Comparison of ENCODE assay signal across 12 cellular contexts in genomic region chr18:31064130-31064529, GRCh38. TPM values are rescaled to one million over a fixed set of nuclear protein-coding genes. Genes with fewer than 3 reads are reported as not detected.
DNase-seq lines count a peak whose midpoint lies in the region; ATAC-seq, FAIRE-seq and TF ChIP-seq lines count a peak whose summit lies in the region.
"Had no signal": no experiment of that assay in that cellular context is flagged by ENCODE, and none has a peak within 500 bp of the region (broad histone marks: within the 10 kb centered on the region; RNA-seq: fewer than 3 reads in every experiment).

No MANE protein-coding gene starts in this region.

- no peak overlapping the region for H3K9ac ChIP-seq in Karpas-422 (ENCODE audit: low read length)
- H3K9ac ChIP-seq in smooth muscle cell (ENCODE audit: low read depth): no peak overlapping the region
- H3K9ac ChIP-seq: KMS-11 had no signal

- H3K9me3 Mint-ChIP-seq in activated T-cell treated with anti-CD3 and anti-CD28 coated beads, Interleukin-2, amount 50 U/mL, for 72 hours: peaks cover 0 to 3% of the 10 kb centered on the region in 2 donors

- peak; percentile 68 to 84 for ATAC-seq in activated T-cell treated with anti-CD3 and anti-CD28 coated beads, Interleukin-2, amount 50 U/mL, for 72 hours (replicated peaks in 1 of 2)
- peak; percentile 76 for ATAC-seq in HG02678 (IDR thresholded peaks at IDR 0.05; ENCODE audit: unreplicated experiment)

- peaks cover 3% of the 10 kb centered on the region; the same call in 1 of the 2 replicates for H3K27me3 ChIP-seq in Karpas-422 (ENCODE audit: low read length)
- H3K27me3 ChIP-seq in smooth muscle cell (ENCODE audit: low read depth): no peaks in the 10 kb centered on the region

- H3K4me3 ChIP-seq in Karpas-422 (ENCODE audit: low read length) (no peak overlapping the region), smooth muscle cell (no peak overlapping the region), lower leg skin (ENCODE audit: low read depth, poor library complexity, severe bottlenecking) (no peak overlapping the region)

- H3K36me3 Mint-ChIP-seq in activated T-cell treated with anti-CD3 and anti-CD28 coated beads, Interleukin-2, amount 50 U/mL, for 72 hours (ENCODE audit: insufficient read depth in 2 of 2): no peaks in the 10 kb centered on the region

- H3K79me2 ChIP-seq in Karpas-422 (ENCODE audit: low read length) (no peaks in the 10 kb centered on the region), smooth muscle cell (ENCODE audit: low read depth) (no peaks in the 10 kb centered on the region)

- no peaks in the 10 kb centered on the region for H3K27me3 Mint-ChIP-seq in activated T-cell treated with anti-CD3 and anti-CD28 coated beads, Interleukin-2, amount 50 U/mL, for 72 hours (ENCODE audit: low read depth)

- no peak for TF ChIP-seq POLR2A in lower leg skin (IDR thresholded peaks at IDR 0.05)

- H3K27ac ChIP-seq in Karpas-422 (ENCODE audit: low read length) (no peak overlapping the region), smooth muscle cell (ENCODE audit: low read depth) (peak overlapping the region; percentile 67)
- H3K27ac ChIP-seq: KMS-11 had no signal

- H3K4me1 ChIP-seq in Karpas-422 (ENCODE audit: low read length) (peaks cover 17% of the 10 kb centered on the region), smooth muscle cell (ENCODE audit: low read depth) (no peaks in the 10 kb centered on the region)

- no peaks in the 10 kb centered on the region for H3K9me3 ChIP-seq in Karpas-422 (ENCODE audit: low read length)
- no peaks in the 10 kb centered on the region for H3K9me3 ChIP-seq in smooth muscle cell (replicated peaks; ENCODE audit: low read depth)

- H3K4me1 Mint-ChIP-seq in activated T-cell treated with anti-CD3 and anti-CD28 coated beads, Interleukin-2, amount 50 U/mL, for 72 hours (ENCODE audit: low read depth): no peaks in the 10 kb centered on the region

- intact Hi-C loops in lower leg skin (cut with DNase I; ENCODE audit: low total_unique reads): no loop called here

- no peaks in the 10 kb centered on the region for H3K36me3 ChIP-seq in Karpas-422 (ENCODE audit: insufficient read depth, low read length)
- H3K36me3 ChIP-seq in smooth muscle cell (ENCODE audit: low read depth): no peaks in the 10 kb centered on the region

- no peaks in the 10 kb centered on the region for H3F3A ChIP-seq in smooth muscle cell (ENCODE audit: low read depth)

- peak overlapping the region; percentile 86 for H2AFZ ChIP-seq in Karpas-422 (ENCODE audit: low read length)
- no peak overlapping the region for H2AFZ ChIP-seq in smooth muscle cell (ENCODE audit: low read depth)

- no peaks in the 10 kb centered on the region; the same call in 1 of the 2 replicates for H3K9me2 ChIP-seq in Karpas-422 (replicated peaks; ENCODE audit: insufficient read depth, low read length)

- H3K4me2 ChIP-seq in Karpas-422 (ENCODE audit: low read depth, low read length, poor library complexity, severe bottlenecking) (no peak overlapping the region), smooth muscle cell (no peak overlapping the region)
- H3K4me2 ChIP-seq: KMS-11 had no signal

- TF ChIP-seq CTCF in smooth muscle cell (IDR thresholded peaks at IDR 0.05; ENCODE audit: borderline replicate concordance, insufficient read depth, poor library complexity, severe bottlenecking) (no peak), lower leg skin (IDR thresholded peaks at IDR 0.05) (no peak)

- no peak overlapping the region for H3K27ac Mint-ChIP-seq in activated T-cell treated with anti-CD3 and anti-CD28 coated beads, Interleukin-2, amount 50 U/mL, for 72 hours

- WGBS in smooth muscle cell (ENCODE audit: low lambda C conversion rate): 0% methylated on average over 1 of the region's 1 CpG
- WGBS in lower leg skin, 2 donors: 38 to 59% methylated on average over 1 of the region's 1 CpG

- no peak overlapping the region for H3K4me3 Mint-ChIP-seq in activated T-cell treated with anti-CD3 and anti-CD28 coated beads, Interleukin-2, amount 50 U/mL, for 72 hours

- DNase-seq in activated T-cell treated with anti-CD3 and anti-CD28 coated beads, Interleukin-2, amount 50 U/mL, for 72 hours: peak in 1 of 2 donors; percentile 15
- DNase-seq in activated T-cell treated with anti-CD3 and anti-CD28 coated beads, Interleukin-2, amount 50 U/mL, for 1 hour: no peak
- DNase-seq in Karpas-422 (no peak), smooth muscle cell (lab: John Stamatoyannopoulos, UW; ENCODE audit: unreplicated experiment) (no peak), lower leg skin (ENCODE audit: low spot score in 2 of 2) (no peak), NCI-H446 treated with DMSO at 0.1 percent for 48 hours (lab: John Stamatoyannopoulos, UW) (no peak), urothelium cell line (ENCODE audit: low spot score) (no peak)
- DNase-seq: foreskin melanocyte had no signal

- no peak for FAIRE-seq in urothelium cell line (lab: Jason Lieb, UNC)

- H4K20me1 ChIP-seq in Karpas-422 (ENCODE audit: insufficient read depth, low read depth, low read length) (no peaks in the 10 kb centered on the region), smooth muscle cell (ENCODE audit: low read depth) (no peaks in the 10 kb centered on the region)

RNA-seq across cellular contexts. Expression of gene DSC3, which starts 21.6 kb away (rescaled TPM):
- total RNA-seq in activated T-cell treated with anti-CD3 and anti-CD28 coated beads, Interleukin-2, amount 50 U/mL, for 72 hours: not detected
- total RNA-seq in Karpas-422 (2014; rRNA removed; shearing (Covaris generic); ENCODE audit: low replicate concordance): 0.04 and 0.22 TPM in 2 replicates
- total RNA-seq in smooth muscle cell (36.7 and 43.7 TPM in 2 replicates), lower leg skin (1,000 to 10,000 TPM in 1 of 4 donors, 100 to 1,000 TPM in 3; 661 to 1,000 (median 831) TPM)
- 3.3 and 9.7 TPM in 2 replicates for polyA plus RNA-seq in smooth muscle cell
- total RNA-seq: A673 had no signal

RNA-seq across cellular contexts. Expression of gene DSC2, which starts 38.1 kb away (rescaled TPM):
- total RNA-seq in activated T-cell treated with anti-CD3 and anti-CD28 coated beads, Interleukin-2, amount 50 U/mL, for 72 hours: not detected
- not detected in 2 replicates for total RNA-seq in Karpas-422 (2014; rRNA removed; shearing (Covaris generic); ENCODE audit: low replicate concordance)
- total RNA-seq in smooth muscle cell (78.8 and 80.9 TPM in 2 replicates), lower leg skin (10 to 100 TPM; 20.0 to 35.7 (median 26.8) TPM)
- 15.6 and 36.1 TPM in 2 replicates for polyA plus RNA-seq in smooth muscle cell
- total RNA-seq: RPMI7951 had no signal

Comparison
In these comparisons a context has a peak if more than half of its experiments do, and no peak if none do; other contexts are left out.
1. RNA of gene DSC3, which starts 21.6 kb away (total RNA-seq): 661 to 1,000 TPM in lower leg skin and 36.7 to 43.7 TPM in smooth muscle cell; 0.04 to 0.22 TPM in Karpas-422 and not detected in activated T-cell treated with anti-CD3 and anti-CD28 coated beads, Interleukin-2, amount 50 U/mL, for 72 hours; every median in the first group is over 10 times any median in the second.
2. RNA of gene DSC2, which starts 38.1 kb away (total RNA-seq): 78.8 to 80.9 TPM in smooth muscle cell and 20.0 to 35.7 TPM in lower leg skin; not detected in activated T-cell treated with anti-CD3 and anti-CD28 coated beads, Interleukin-2, amount 50 U/mL, for 72 hours and not detected in Karpas-422; every median in the first group is over 10 times any median in the second.